ENCODE assay signal across 8 cellular contexts in the genomic region with DNA sequence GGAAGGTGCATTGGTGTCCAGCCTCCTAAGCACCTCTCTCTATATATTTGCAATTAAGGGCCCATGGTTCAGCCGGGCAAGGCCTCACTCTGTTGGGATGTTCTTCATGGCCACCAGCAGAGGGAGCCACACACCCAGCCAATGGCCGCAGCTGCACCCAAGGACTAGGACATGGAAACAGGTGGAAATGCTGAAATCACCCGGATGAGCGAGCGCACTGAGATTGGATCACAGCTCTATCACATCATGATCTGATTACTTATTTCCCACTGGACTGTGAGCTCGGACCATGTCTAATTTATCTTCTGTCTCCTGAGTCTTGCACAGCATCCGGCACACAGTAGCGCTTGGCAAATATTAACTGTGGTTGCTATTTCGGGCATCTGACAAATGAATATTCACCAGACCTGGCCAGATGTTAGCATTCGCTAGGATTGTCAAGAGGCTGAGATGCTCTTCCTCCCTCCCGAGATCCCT. TPM values are rescaled to one million over a fixed set of nuclear protein-coding genes. Genes with fewer than 3 reads are reported as not detected.
DNase-seq lines count a peak whose midpoint lies in the region; ATAC-seq and TF ChIP-seq lines count a peak whose summit lies in the region.

No MANE protein-coding gene starts in this region.

- no peaks in the 10 kb centered on the region for H4K20me1 ChIP-seq in GM23338 (replicated peaks; ENCODE audit: insufficient read depth)

- H3K4me2 ChIP-seq in GM23338 = no peak overlapping the region

- DNase-seq in Ammon's horn (ENCODE audit: low spot score) = peak; percentile 96
- peak; percentile 83 for DNase-seq in GM23338 (ENCODE audit: low spot score)
- DNase-seq in NCI-H1694 (lab: John Stamatoyannopoulos, UW) = peak; percentile 85
- DNase-seq in T-helper 17 cell = peak; percentile 49 to 56 (median 56)
- peak; percentile 86 for DNase-seq in amniotic epithelial cell (ENCODE audit: low read depth)
- DNase-seq in heart right ventricle = peak; percentile 75 to 77
- peak; percentile 63 for DNase-seq in pulmonary artery endothelial cell (ENCODE audit: low read depth, low spot score)
- DNase-seq in vagina (ENCODE audit: extremely low spot score in 2 of 2) = no peak

- H3K27me3 ChIP-seq in GM23338 (ENCODE audit: insufficient read depth) (no peaks in the 10 kb centered on the region), heart right ventricle (no peaks in the 10 kb centered on the region), vagina (no peaks in the 10 kb centered on the region)

- ATAC-seq in GM23338 = peak; percentile 91
- ATAC-seq in T-helper 17 cell = peak; percentile 97
- peak; percentile 90 to 97 (median 94) for ATAC-seq in heart right ventricle

- TF ChIP-seq CTCF in GM23338 (conservative IDR thresholded peaks at IDR 0.05; ENCODE audit: low read depth in 2 of 2) (peak; percentile 97), heart right ventricle (IDR thresholded peaks at IDR 0.05) (peak; percentile 76 to 98 (median 95)), vagina (IDR thresholded peaks at IDR 0.05) (peak; percentile 83 to 96 (median 86))

- intact Hi-C loops in heart right ventricle (cut with DNase I) = loop anchor here (1.0 to 10.0 kb wide), 11 partner anchors 36 to 374 kb away; no protein-coding TSS in a partner anchor
- intact Hi-C loops in vagina (cut with DNase I) = loop anchor here (10.0 kb wide), 1 partner anchor 194 kb away; no protein-coding TSS in a partner anchor

- H3K9me2 ChIP-seq in GM23338 (ENCODE audit: insufficient read depth) = no peaks in the 10 kb centered on the region

- H3K4me1 ChIP-seq in GM23338 (ENCODE audit: insufficient read depth) = peaks cover 5% of the 10 kb centered on the region
- H3K4me1 ChIP-seq in heart right ventricle = peaks cover 0 to 18% (median 7%) of the 10 kb centered on the region in 9 donors
- no peaks in the 10 kb centered on the region for H3K4me1 ChIP-seq in vagina

- WGBS in heart right ventricle, 2 donors = 19 to 23% methylated on average over 11 of the region's 11 CpGs

- H3K4me3 ChIP-seq in GM23338 (no peak overlapping the region), heart right ventricle (peak overlapping the region in 4 of 10 donors; percentile 3 to 27 (median 14)), vagina (no peak overlapping the region)

- H2AFZ ChIP-seq in GM23338 = no peak overlapping the region

- H3K27ac Mint-ChIP-seq in GM23338 = 0 out of 2 replicates have a peak overlapping the region, but pooled peaks have one; percentile 2
- H3K27ac Mint-ChIP-seq in T-helper 17 cell = no peak overlapping the region

- 0 out of 2 replicates have a peak, but pooled peaks cover 5% of the 10 kb centered on the region for H3F3A ChIP-seq in GM23338 (replicated peaks; ENCODE audit: low read depth)

- no peaks in the 10 kb centered on the region for H3K79me2 ChIP-seq in GM23338 (replicated peaks; ENCODE audit: insufficient read depth)

- peaks cover 8% of the 10 kb centered on the region for H3K36me3 Mint-ChIP-seq in GM23338 (ENCODE audit: low read depth)
- no peaks in the 10 kb centered on the region for H3K36me3 Mint-ChIP-seq in T-helper 17 cell (ENCODE audit: low read depth)

- H3K4me3 Mint-ChIP-seq in GM23338 (no peak overlapping the region), T-helper 17 cell (no peak overlapping the region)

- no peak for TF ChIP-seq POLR2A in vagina (IDR thresholded peaks at IDR 0.05)

- peaks cover 8% of the 10 kb centered on the region; the same call in 1 of the 3 replicates for H3K4me1 Mint-ChIP-seq in GM23338
- no peaks in the 10 kb centered on the region for H3K4me1 Mint-ChIP-seq in T-helper 17 cell

- H3K9me3 ChIP-seq in T-helper 17 cell (ENCODE audit: control insufficient read depth, low read length, poor library complexity, severe bottlenecking) (no peaks in the 10 kb centered on the region), heart right ventricle (no peaks in the 10 kb centered on the region), vagina (no peaks in the 10 kb centered on the region)

- H3K27me3 Mint-ChIP-seq in GM23338 (ENCODE audit: insufficient read depth, low read depth, poor library complexity) = peaks cover 7% of the 10 kb centered on the region
- no peaks in the 10 kb centered on the region for H3K27me3 Mint-ChIP-seq in T-helper 17 cell

- H3K9me3 Mint-ChIP-seq in GM23338 = no peaks in the 10 kb centered on the region

- H3K27ac ChIP-seq in GM23338 (ENCODE audit: low read depth) = peak overlapping the region; percentile 8; the same call in 1 of the 2 replicates
- no peak overlapping the region for H3K27ac ChIP-seq in heart right ventricle
- H3K27ac ChIP-seq in vagina = no peak overlapping the region

- H3K36me3 ChIP-seq in GM23338 (ENCODE audit: insufficient read depth) (peaks cover 7% of the 10 kb centered on the region), heart right ventricle (peaks cover 0 to 14% (median 0%) of the 10 kb centered on the region in 9 donors), vagina (no peaks in the 10 kb centered on the region)

TF ChIP-seq in GM23338, 12 proteins besides CTCF, POLR2A, EP300 and RAD21:
- TF ChIP-seq CREB1 (CRISPR knock-in tag; IDR thresholded peaks at IDR 0.05; ENCODE audit: low read depth) (no peak), POLR2AphosphoS5 (IDR thresholded peaks at IDR 0.05; ENCODE audit: low read depth) (no peak), JUNB (IDR thresholded peaks at IDR 0.05; ENCODE audit: unreplicated experiment) (no peak), STAT1 (IDR thresholded peaks at IDR 0.05; ENCODE audit: unreplicated experiment) (no peak), NANOG (IDR thresholded peaks at IDR 0.05; ENCODE audit: borderline replicate concordance) (no peak), ZNF114 (CRISPR knock-in tag; IDR thresholded peaks at IDR 0.05) (no peak)
- TF ChIP-seq, protein P1, sequence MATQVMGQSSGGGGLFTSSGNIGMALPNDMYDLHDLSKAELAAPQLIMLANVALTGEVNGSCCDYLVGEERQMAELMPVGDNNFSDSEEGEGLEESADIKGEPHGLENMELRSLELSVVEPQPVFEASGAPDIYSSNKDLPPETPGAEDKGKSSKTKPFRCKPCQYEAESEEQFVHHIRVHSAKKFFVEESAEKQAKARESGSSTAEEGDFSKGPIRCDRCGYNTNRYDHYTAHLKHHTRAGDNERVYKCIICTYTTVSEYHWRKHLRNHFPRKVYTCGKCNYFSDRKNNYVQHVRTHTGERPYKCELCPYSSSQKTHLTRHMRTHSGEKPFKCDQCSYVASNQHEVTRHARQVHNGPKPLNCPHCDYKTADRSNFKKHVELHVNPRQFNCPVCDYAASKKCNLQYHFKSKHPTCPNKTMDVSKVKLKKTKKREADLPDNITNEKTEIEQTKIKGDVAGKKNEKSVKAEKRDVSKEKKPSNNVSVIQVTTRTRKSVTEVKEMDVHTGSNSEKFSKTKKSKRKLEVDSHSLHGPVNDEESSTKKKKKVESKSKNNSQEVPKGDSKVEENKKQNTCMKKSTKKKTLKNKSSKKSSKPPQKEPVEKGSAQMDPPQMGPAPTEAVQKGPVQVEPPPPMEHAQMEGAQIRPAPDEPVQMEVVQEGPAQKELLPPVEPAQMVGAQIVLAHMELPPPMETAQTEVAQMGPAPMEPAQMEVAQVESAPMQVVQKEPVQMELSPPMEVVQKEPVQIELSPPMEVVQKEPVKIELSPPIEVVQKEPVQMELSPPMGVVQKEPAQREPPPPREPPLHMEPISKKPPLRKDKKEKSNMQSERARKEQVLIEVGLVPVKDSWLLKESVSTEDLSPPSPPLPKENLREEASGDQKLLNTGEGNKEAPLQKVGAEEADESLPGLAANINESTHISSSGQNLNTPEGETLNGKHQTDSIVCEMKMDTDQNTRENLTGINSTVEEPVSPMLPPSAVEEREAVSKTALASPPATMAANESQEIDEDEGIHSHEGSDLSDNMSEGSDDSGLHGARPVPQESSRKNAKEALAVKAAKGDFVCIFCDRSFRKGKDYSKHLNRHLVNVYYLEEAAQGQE (IDR thresholded peaks at IDR 0.05; ENCODE audit: unreplicated experiment) = no peak
TF ChIP-seq in GM23338: peak in this region for 0.

RNA-seq across cellular contexts. Expression of a gene that starts 31.2 kb away (rescaled TPM):
- 34.6 and 40.0 TPM in 2 replicates for total RNA-seq in GM23338 (2014; rRNA removed; shearing (Covaris generic))
- polyA plus RNA-seq in GM23338 (2016; fragmentation: Nextera tagmentation; extraction: Ambion mirVana) (14.9 and 16.7 TPM in 2 replicates), heart right ventricle (1 to 10 TPM; 1.1 to 1.2 TPM)
- total RNA-seq in T-helper 17 cell (10 to 100 TPM in 1 of 2 donors, 1 to 10 TPM in 1; 2.6 to 10.3 TPM), heart right ventricle (1 to 10 TPM; 1.4 to 4.2 (median 2.7) TPM), pulmonary artery endothelial cell (13.1 and 19.5 TPM in 2 replicates), vagina (9.3 TPM)

Comparison
In these comparisons a context has a peak if more than half of its experiments do, and no peak if none do; other contexts are left out.
1. DNase-seq: peak in Ammon's horn (single experiment), GM23338 (single experiment), NCI-H1694 (single experiment), T-helper 17 cell (3 of 3), amniotic epithelial cell (single experiment), heart right ventricle (2 of 2) and pulmonary artery endothelial cell (single experiment); none in vagina (0 of 2).
2. Peak in every context shown above with its lines, with median percentiles within 50 percentile points of each other: ATAC-seq and CTCF ChIP-seq.